ENCODE assay signal across 10 cellular contexts in the genomic region with DNA sequence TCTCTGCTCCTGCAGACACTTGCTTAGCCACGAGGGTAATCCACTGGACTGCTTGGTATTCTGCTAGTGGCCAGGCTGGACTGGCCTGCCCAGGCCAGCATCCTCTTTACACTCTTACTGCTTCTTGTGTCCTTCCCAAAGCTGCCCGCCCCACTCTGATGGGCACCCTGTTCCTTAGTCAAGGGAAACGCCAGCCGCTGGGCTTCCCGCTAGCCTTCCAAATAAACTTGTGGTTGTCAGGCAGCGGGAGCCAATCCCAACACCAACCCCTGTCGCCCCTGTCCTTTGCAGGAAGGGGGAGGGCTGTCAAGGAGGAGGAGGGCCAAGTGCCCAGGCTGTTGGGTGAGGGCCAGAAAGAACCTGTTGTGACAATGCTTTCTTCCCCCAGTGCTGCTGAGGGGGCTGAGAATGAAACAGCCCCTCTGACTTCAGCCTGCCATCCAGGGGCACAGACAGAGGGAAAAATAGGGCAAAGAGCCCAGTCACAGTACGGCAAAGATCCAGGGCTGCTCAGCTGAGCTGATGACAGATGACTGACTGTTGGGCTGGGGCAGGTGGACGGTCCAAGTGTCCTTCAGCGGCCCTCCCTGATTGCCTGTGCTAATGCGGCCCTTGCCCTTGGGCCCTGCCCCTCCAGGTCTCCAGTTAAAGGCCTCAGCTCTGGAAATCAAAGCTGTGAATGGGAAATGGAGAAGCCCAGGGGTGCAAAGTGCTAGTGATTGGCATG. TPM values are rescaled to one million over a fixed set of nuclear protein-coding genes. Genes with fewer than 3 reads are reported as not detected.
DNase-seq lines count a peak whose midpoint lies in the region; ATAC-seq and TF ChIP-seq lines count a peak whose summit lies in the region.
"Not testable (repeated sequence)": the region's sequence is repeated elsewhere in the genome, so short reads cannot be mapped to it uniquely, and the experiment has no call there.
"Had no signal": no experiment of that assay in that cellular context is flagged by ENCODE, and none has a peak within 500 bp of the region (broad histone marks: within the 10 kb centered on the region; RNA-seq: fewer than 3 reads in every experiment).

No MANE protein-coding gene starts in this region.

- not testable (repeated sequence) for H3K27me3 ChIP-seq in ascending aorta; foreskin keratinocyte; heart left ventricle; right cardiac atrium (ENCODE audit: control insufficient read depth, insufficient read depth); psoas muscle (ENCODE audit: insufficient read depth in 3 of 3, low read length in 2 of 3); aorta (ENCODE audit: control insufficient read depth in 1 of 2, insufficient read depth in 2 of 2, low read length in 1 of 2)

- not testable (repeated sequence) for TF ChIP-seq POLR2A in heart left ventricle (IDR thresholded peaks at IDR 0.05)

- H3K9me3 ChIP-seq in ascending aorta; heart left ventricle; right cardiac atrium (ENCODE audit: control insufficient read depth, low read length); psoas muscle; aorta (ENCODE audit: control insufficient read depth, low read length): not testable (repeated sequence)

- peak overlapping the region; percentile 17 to 61 for H3K27ac ChIP-seq in ascending aorta
- H3K27ac ChIP-seq in foreskin keratinocyte, psoas muscle: not testable (repeated sequence)
- peak overlapping the region in 8 of 12 donors; percentile 10 to 74 (median 57) for H3K27ac ChIP-seq in heart left ventricle
- peak overlapping the region; percentile 72 for H3K27ac ChIP-seq in right cardiac atrium (ENCODE audit: low read length)
- H3K27ac ChIP-seq in aorta (ENCODE audit: low read depth in 1 of 2, low read length in 2 of 2): peak overlapping the region in 1 of 2 donors; percentile 28

- WGBS in heart left ventricle, 4 donors: 46 to 67% (median 58%) methylated on average over 8 to 9 of the region's 11 CpGs
- 56% methylated on average over 8 of the region's 11 CpGs for whole genome bisulfite sequencing in right cardiac atrium
- 47 to 63% (median 52%) methylated on average over 6 to 8 of the region's 11 CpGs for whole genome bisulfite sequencing in psoas muscle, 3 donors
- WGBS in aorta, 2 donors: 0 to 6% methylated on average over 3 to 9 of the region's 11 CpGs

- intact Hi-C loops in ascending aorta (cut with DNase I); heart left ventricle (cut with DNase I); psoas muscle (cut with DNase I); aorta (cut with DNase I): not testable (repeated sequence)
- intact Hi-C loops in right cardiac atrium (cut with DNase I): loop anchor here in 2 of 4 donors (10.0 kb wide), 2 partner anchors 54 to 64 kb away; no protein-coding TSS in a partner anchor

- H3K4me3 ChIP-seq in ascending aorta; heart left ventricle; right cardiac atrium (ENCODE audit: low read length); psoas muscle; aorta (ENCODE audit: low read length in 2 of 2): not testable (repeated sequence)

- TF ChIP-seq CTCF in ascending aorta (IDR thresholded peaks at IDR 0.05); foreskin keratinocyte (conservative IDR thresholded peaks at IDR 0.05); heart left ventricle (IDR thresholded peaks at IDR 0.05); psoas muscle (IDR thresholded peaks at IDR 0.05): not testable (repeated sequence)

- ATAC-seq in foreskin keratinocyte (peak; percentile 38), heart left ventricle (peak; percentile 90 to 95 (median 93)), right cardiac atrium (peak; percentile 87 to 90), psoas muscle (peak; percentile 89 to 94 (median 93)), aorta (ENCODE audit: low FRiP score) (peak; percentile 58)

- H3K4me1 ChIP-seq in ascending aorta; foreskin keratinocyte; heart left ventricle; right cardiac atrium (ENCODE audit: control insufficient read depth, insufficient read depth, low read length); psoas muscle; aorta (ENCODE audit: control insufficient read depth in 1 of 2, insufficient read depth in 2 of 2, low read length in 2 of 2): not testable (repeated sequence)

- H3K36me3 ChIP-seq in ascending aorta; psoas muscle (ENCODE audit: insufficient read depth in 1 of 2, low read depth in 1 of 2); aorta (ENCODE audit: control insufficient read depth in 1 of 2, insufficient read depth in 2 of 2, low read length in 1 of 2): not testable (repeated sequence)
- peaks cover 0 to 27% (median 3%) of the 10 kb centered on the region in 9 donors for H3K36me3 ChIP-seq in heart left ventricle

- DNase-seq in G401 (ENCODE audit: low spot score): peak; percentile 23
- not testable (repeated sequence) for DNase-seq in ascending aorta (ENCODE audit: low spot score in 2 of 2); foreskin keratinocyte; psoas muscle
- peak in 1 of 5 donors; percentile 50 for DNase-seq in heart left ventricle
- DNase-seq in right cardiac atrium: peak in 1 of 3 donors; percentile 63
- DNase-seq in medulla oblongata (ENCODE audit: extremely low spot score): peak; percentile 54
- DNase-seq in aorta: peak in 1 of 2 donors; percentile 44

- in situ Hi-C loops in G401 (cut with HindIII; ENCODE audit: low sequenced_read_pairs): not testable (repeated sequence)

RNA-seq across cellular contexts. Expression of a gene that starts 3.1 kb away (rescaled TPM):
- total RNA-seq in G401 (2014; rRNA removed; shearing (Covaris generic)): 0.12 TPM in 1 of 2 replicates, not detected in the other
- total RNA-seq in ascending aorta: not detected
- total RNA-seq in foreskin keratinocyte: 0.04 TPM in 1 of 2 replicates, not detected in the other
- polyA plus RNA-seq in foreskin keratinocyte: 0.04 TPM in 1 of 2 replicates, not detected in the other
- under 1 TPM in 6 of 9 donors, not detected in 3; 0.15 to 0.96 (median 0.44) TPM for total RNA-seq in heart left ventricle
- under 1 TPM; 0.18 to 0.61 TPM for polyA plus RNA-seq in heart left ventricle
- total RNA-seq in right cardiac atrium: under 1 TPM; 0.14 to 0.45 (median 0.16) TPM
- 0.11 TPM for polyA plus RNA-seq in right cardiac atrium
- total RNA-seq in psoas muscle: under 1 TPM in 1 of 4 donors, not detected in 3; 0.27 TPM
- under 1 TPM in 2 of 3 donors, not detected in 1; 0.04 to 0.14 TPM for polyA plus RNA-seq in psoas muscle
- total RNA-seq in aorta: not detected
- 1 to 10 TPM in 1 of 2 donors, under 1 TPM in 1; 0.97 to 1.5 TPM for polyA plus RNA-seq in aorta
- total RNA-seq: HFFc6, HT1080 had no signal

RNA-seq across cellular contexts. Expression of a gene that starts 17.1 kb away (rescaled TPM):
- 24.2 and 46.1 TPM in 2 replicates for total RNA-seq in G401 (2014; rRNA removed; shearing (Covaris generic))
- total RNA-seq in ascending aorta: 59.9 TPM
- total RNA-seq in foreskin keratinocyte: 9.0 and 10.3 TPM in 2 replicates
- 7.1 and 7.3 TPM in 2 replicates for polyA plus RNA-seq in foreskin keratinocyte
- 1 to 10 TPM; 4.4 to 9.1 (median 7.1) TPM for total RNA-seq in heart left ventricle
- 1 to 10 TPM; 1.7 to 8.0 TPM for polyA plus RNA-seq in heart left ventricle
- total RNA-seq in right cardiac atrium: 1 to 10 TPM; 6.3 to 7.8 (median 6.8) TPM
- 3.8 TPM for polyA plus RNA-seq in right cardiac atrium
- 1 to 10 TPM; 1.8 to 2.6 (median 2.1) TPM for total RNA-seq in psoas muscle
- 1 to 10 TPM; 2.4 to 4.2 (median 2.7) TPM for polyA plus RNA-seq in psoas muscle
- 10 to 100 TPM in 1 of 2 donors, 1 to 10 TPM in 1; 6.8 to 10.3 TPM for total RNA-seq in aorta
- 10 to 100 TPM in 1 of 2 donors, 1 to 10 TPM in 1; 2.3 to 11.0 TPM for polyA plus RNA-seq in aorta

RNA-seq across cellular contexts. Expression of a gene that starts 27.2 kb away (rescaled TPM):
- total RNA-seq in G401 (2014; rRNA removed; shearing (Covaris generic)): 18.9 and 20.1 TPM in 2 replicates
- 56.1 TPM for total RNA-seq in ascending aorta
- total RNA-seq in foreskin keratinocyte: 59.9 and 61.0 TPM in 2 replicates
- 85.1 and 85.6 TPM in 2 replicates for polyA plus RNA-seq in foreskin keratinocyte
- total RNA-seq in heart left ventricle: 100 to 1,000 TPM; 145 to 256 (median 210) TPM
- 100 to 1,000 TPM; 141 to 235 TPM for polyA plus RNA-seq in heart left ventricle
- total RNA-seq in right cardiac atrium: 100 to 1,000 TPM; 197 to 245 (median 219) TPM
- 262 TPM for polyA plus RNA-seq in right cardiac atrium
- 100 to 1,000 TPM; 107 to 180 (median 148) TPM for total RNA-seq in psoas muscle
- polyA plus RNA-seq in psoas muscle: 100 to 1,000 TPM; 116 to 215 (median 188) TPM
- 100 to 1,000 TPM; 106 to 154 TPM for total RNA-seq in aorta
- 100 to 1,000 TPM; 198 to 237 TPM for polyA plus RNA-seq in aorta

RNA-seq across cellular contexts. Expression of a gene that starts 43.8 kb away (rescaled TPM):
- 0.31 TPM in 1 of 2 replicates, not detected in the other for total RNA-seq in G401 (2014; rRNA removed; shearing (Covaris generic))
- total RNA-seq in ascending aorta: 4.4 TPM
- total RNA-seq in foreskin keratinocyte: 1.4 and 1.5 TPM in 2 replicates
- 0.44 and 0.65 TPM in 2 replicates for polyA plus RNA-seq in foreskin keratinocyte
- 1 to 10 TPM in 3 of 9 donors, under 1 TPM in 6; 0.32 to 1.8 (median 0.88) TPM for total RNA-seq in heart left ventricle
- polyA plus RNA-seq in heart left ventricle: 1 to 10 TPM in 1 of 2 donors, under 1 TPM in 1; 0.46 to 1.1 TPM
- total RNA-seq in right cardiac atrium: 1 to 10 TPM; 3.1 to 9.9 (median 4.3) TPM
- 1.9 TPM for polyA plus RNA-seq in right cardiac atrium
- under 1 TPM; 0.04 to 0.20 (median 0.15) TPM for total RNA-seq in psoas muscle
- 1 to 10 TPM in 1 of 3 donors, under 1 TPM in 2; 0.01 to 5.8 (median 0.08) TPM for polyA plus RNA-seq in psoas muscle
- 1 to 10 TPM; 2.4 to 6.0 TPM for total RNA-seq in aorta
- polyA plus RNA-seq in aorta: under 1 TPM; 0.49 to 0.88 TPM
- total RNA-seq: HT1080 had no signal

Comparison
In these comparisons a context has a peak if more than half of its experiments do, and no peak if none do; other contexts are left out.
1. ATAC-seq: peak in every context shown above with its lines; median percentile 93 in heart left ventricle; 93 in psoas muscle; 88 in right cardiac atrium; 58 in aorta; 38 in foreskin keratinocyte.